Comparison of ENCODE assay signal across 8 cellular contexts in the genomic region with DNA sequence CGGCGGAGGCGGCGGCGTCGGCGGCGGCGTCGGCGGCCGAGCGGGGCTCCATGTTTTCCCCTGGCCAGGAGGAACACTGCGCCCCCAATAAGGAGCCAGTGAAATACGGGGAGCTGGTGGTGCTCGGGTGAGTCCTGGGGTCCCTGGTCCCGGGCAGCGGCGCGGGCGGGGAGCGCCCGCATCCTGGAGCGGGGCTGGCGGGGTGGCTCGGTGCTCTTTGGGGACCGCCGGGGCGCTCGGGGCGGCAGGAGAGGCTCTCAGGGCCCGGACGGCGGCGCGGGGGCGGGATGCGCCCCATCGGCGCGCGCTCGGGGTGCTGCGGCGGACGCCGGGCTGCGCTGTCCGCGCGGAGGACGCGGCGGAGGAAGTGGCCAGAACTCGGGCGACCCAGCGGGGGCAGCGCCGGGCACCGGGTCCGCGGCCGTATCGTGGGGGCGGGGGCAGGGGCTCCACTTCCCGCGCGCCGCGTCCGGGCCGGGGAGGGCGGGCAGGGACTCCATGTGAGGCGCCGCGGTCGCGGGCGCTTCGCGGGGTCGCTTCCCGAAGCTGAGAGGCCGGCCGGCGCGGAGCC. TPM values are rescaled to one million over a fixed set of nuclear protein-coding genes. Genes with fewer than 3 reads are reported as not detected.
A peak's percentile ranks its signal among the peaks of the same experiment; 100 is the strongest.
DNase-seq lines count a peak whose midpoint lies in the region; ATAC-seq and TF ChIP-seq lines count a peak whose summit lies in the region.

No MANE protein-coding gene starts in this region.

- peak overlapping the region; percentile 90 to 94 for H3K27ac ChIP-seq in prostate gland

- H3K9me3 Mint-ChIP-seq in activated naive CD4-positive, alpha-beta T cell treated with anti-CD3 and anti-CD28 coated beads, Interleukin-2, amount 10 ng/mL, durations not matched to agents 7 days and 5 days = no peaks in the 10 kb centered on the region

- intact Hi-C loops in left cardiac atrium (cut with DNase I) (loop anchor here (10.0 kb wide), 3 partner anchors 216 to 404 kb away; no protein-coding TSS in a partner anchor), prostate gland (cut with DNase I) (loop anchor here (5.0 kb wide), 2 partner anchors 79 to 219 kb away; no protein-coding TSS in a partner anchor)

- CTCF ChIA-PET in BJ (lab: Yijun Ruan, JAX) = interaction anchor here (1.3 to 3.0 kb wide), 3 partner anchors 77 to 222 kb away, joined by 4 to 11 read pairs (median 4); no protein-coding TSS in a partner anchor
- CTCF ChIA-PET in activated naive CD4-positive, alpha-beta T cell treated with anti-CD3 and anti-CD28 coated beads, Interleukin-2, amount 10 ng/mL, durations not matched to agents 7 days and 5 days (lab: Charles Lee) = interaction anchor here (0.8 to 1.4 kb wide), 4 partner anchors 8 to 387 kb away, joined by 3 read pairs; no protein-coding TSS in a partner anchor

- TF ChIP-seq POLR2A in prostate gland (IDR thresholded peaks at IDR 0.05) = no peak

- ATAC-seq in GM19455 (IDR thresholded peaks at IDR 0.05; ENCODE audit: unreplicated experiment) (peak; percentile 34), left cardiac atrium (peak; percentile 60 to 62)

- peaks cover 7% of the 10 kb centered on the region for H3K36me3 Mint-ChIP-seq in activated naive CD4-positive, alpha-beta T cell treated with anti-CD3 and anti-CD28 coated beads, Interleukin-2, amount 10 ng/mL, durations not matched to agents 7 days and 5 days

- H3K27me3 ChIP-seq in BJ (ENCODE audit: control insufficient read depth, insufficient read depth, low read length) = peaks cover 4% of the 10 kb centered on the region
- H3K27me3 ChIP-seq in prostate gland (replicated peaks; ENCODE audit: insufficient read depth) = no peaks in the 10 kb centered on the region

- no peaks in the 10 kb centered on the region for H3K9me3 ChIP-seq in prostate gland

- H3K27me3 Mint-ChIP-seq in activated naive CD4-positive, alpha-beta T cell treated with anti-CD3 and anti-CD28 coated beads, Interleukin-2, amount 10 ng/mL, durations not matched to agents 7 days and 5 days = peaks cover 34% of the 10 kb centered on the region

- WGBS in prostate gland = under 1% methylated on average over 75 of the region's 87 CpGs

- H3K4me3 ChIP-seq in BJ (ENCODE audit: low read depth, low read length) (peak overlapping the region; percentile 51), prostate gland (peak overlapping the region; percentile 90 to 91)

- TF ChIP-seq RAD21 in Ishikawa (IDR thresholded peaks at IDR 0.05; ENCODE audit: low read depth) = no peak

- TF ChIP-seq CTCF in BJ (IDR thresholded peaks at IDR 0.05; ENCODE audit: insufficient read depth, low read depth, low read length) (no peak), prostate gland (IDR thresholded peaks at IDR 0.05) (no peak)

- no peak for DNase-seq in BJ (ENCODE audit: low read depth)
- peak; percentile 50 for DNase-seq in activated naive CD4-positive, alpha-beta T cell treated with anti-CD3 and anti-CD28 coated beads, Interleukin-2, amount 10 ng/mL, durations not matched to agents 7 days and 5 days
- DNase-seq in left cardiac atrium = peak; percentile 51
- DNase-seq in prostate gland (ENCODE audit: low spot score) = peak; percentile 22
- no peak for DNase-seq in COLO829 (ENCODE audit: low spot score)
- DNase-seq in NCI-H1417 treated with DMSO at 0.1 percent for 48 hours (lab: John Stamatoyannopoulos, UW) = no peak

- H3K4me1 Mint-ChIP-seq in activated naive CD4-positive, alpha-beta T cell treated with anti-CD3 and anti-CD28 coated beads, Interleukin-2, amount 10 ng/mL, durations not matched to agents 7 days and 5 days = peaks cover 33% of the 10 kb centered on the region

- no peak for TF ChIP-seq EP300 in Ishikawa (IDR thresholded peaks at IDR 0.05; ENCODE audit: borderline replicate concordance)

- no peaks in the 10 kb centered on the region for H3K36me3 ChIP-seq in BJ (ENCODE audit: control insufficient read depth, insufficient read depth, low read length)
- H3K36me3 ChIP-seq in prostate gland = no peaks in the 10 kb centered on the region

- POLR2A ChIA-PET in BJ (lab: Charles Lee) = no interaction called here

- no peak overlapping the region for H3K27ac Mint-ChIP-seq in activated naive CD4-positive, alpha-beta T cell treated with anti-CD3 and anti-CD28 coated beads, Interleukin-2, amount 10 ng/mL, durations not matched to agents 7 days and 5 days

- H3K4me3 Mint-ChIP-seq in activated naive CD4-positive, alpha-beta T cell treated with anti-CD3 and anti-CD28 coated beads, Interleukin-2, amount 10 ng/mL, durations not matched to agents 7 days and 5 days = peak overlapping the region; percentile 90

- H3K4me1 ChIP-seq in prostate gland (replicated peaks) = no peaks in the 10 kb centered on the region

TF ChIP-seq in Ishikawa, 13 proteins besides CTCF, POLR2A, EP300 and RAD21:
- 0 out of 2 replicates have a peak, but pooled peaks have one; percentile 2 for TF ChIP-seq NFIC (IDR thresholded peaks at IDR 0.05)
- TF ChIP-seq ZBTB7A (IDR thresholded peaks at IDR 0.05; ENCODE audit: low read depth) = no peak; the same call in 1 of the 2 replicates
- TF ChIP-seq, protein P1, sequence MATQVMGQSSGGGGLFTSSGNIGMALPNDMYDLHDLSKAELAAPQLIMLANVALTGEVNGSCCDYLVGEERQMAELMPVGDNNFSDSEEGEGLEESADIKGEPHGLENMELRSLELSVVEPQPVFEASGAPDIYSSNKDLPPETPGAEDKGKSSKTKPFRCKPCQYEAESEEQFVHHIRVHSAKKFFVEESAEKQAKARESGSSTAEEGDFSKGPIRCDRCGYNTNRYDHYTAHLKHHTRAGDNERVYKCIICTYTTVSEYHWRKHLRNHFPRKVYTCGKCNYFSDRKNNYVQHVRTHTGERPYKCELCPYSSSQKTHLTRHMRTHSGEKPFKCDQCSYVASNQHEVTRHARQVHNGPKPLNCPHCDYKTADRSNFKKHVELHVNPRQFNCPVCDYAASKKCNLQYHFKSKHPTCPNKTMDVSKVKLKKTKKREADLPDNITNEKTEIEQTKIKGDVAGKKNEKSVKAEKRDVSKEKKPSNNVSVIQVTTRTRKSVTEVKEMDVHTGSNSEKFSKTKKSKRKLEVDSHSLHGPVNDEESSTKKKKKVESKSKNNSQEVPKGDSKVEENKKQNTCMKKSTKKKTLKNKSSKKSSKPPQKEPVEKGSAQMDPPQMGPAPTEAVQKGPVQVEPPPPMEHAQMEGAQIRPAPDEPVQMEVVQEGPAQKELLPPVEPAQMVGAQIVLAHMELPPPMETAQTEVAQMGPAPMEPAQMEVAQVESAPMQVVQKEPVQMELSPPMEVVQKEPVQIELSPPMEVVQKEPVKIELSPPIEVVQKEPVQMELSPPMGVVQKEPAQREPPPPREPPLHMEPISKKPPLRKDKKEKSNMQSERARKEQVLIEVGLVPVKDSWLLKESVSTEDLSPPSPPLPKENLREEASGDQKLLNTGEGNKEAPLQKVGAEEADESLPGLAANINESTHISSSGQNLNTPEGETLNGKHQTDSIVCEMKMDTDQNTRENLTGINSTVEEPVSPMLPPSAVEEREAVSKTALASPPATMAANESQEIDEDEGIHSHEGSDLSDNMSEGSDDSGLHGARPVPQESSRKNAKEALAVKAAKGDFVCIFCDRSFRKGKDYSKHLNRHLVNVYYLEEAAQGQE (IDR thresholded peaks at IDR 0.05; ENCODE audit: low read depth) = no peak
TF ChIP-seq in Ishikawa: peak in this region for 1.

RNA-seq across cellular contexts. Expression of a gene that starts 0.5 kb away (rescaled TPM):
- 8.5 and 10.5 TPM in 2 replicates for polyA plus RNA-seq in BJ (2011; rRNA removed)
- polyA minus RNA-seq in BJ (2011; rRNA and poly(A)+ RNA removed) = 19.4 and 28.1 TPM in 2 replicates
- total RNA-seq in left cardiac atrium = 1 to 10 TPM; 3.0 to 3.7 TPM
- 10 to 100 TPM in 1 of 2 donors, 1 to 10 TPM in 1; 8.9 to 25.7 TPM for total RNA-seq in prostate gland

Comparison
In these comparisons a context has a peak if more than half of its experiments do, and no peak if none do; other contexts are left out.
1. DNase-seq: peak in activated naive CD4-positive, alpha-beta T cell treated with anti-CD3 and anti-CD28 coated beads, Interleukin-2, amount 10 ng/mL, durations not matched to agents 7 days and 5 days (single experiment), left cardiac atrium (single experiment) and prostate gland (single experiment); none in BJ (single experiment), COLO829 (single experiment) and NCI-H1417 treated with DMSO at 0.1 percent for 48 hours (single experiment).